ENCODE assay signal across 8 cellular contexts in genomic region chr10:130109796-130110235, GRCh38. TPM values are rescaled to one million over a fixed set of nuclear protein-coding genes. Genes with fewer than 3 reads are reported as not detected.
A peak's percentile ranks its signal among the peaks of the same experiment; 100 is the strongest.
DNase-seq lines count a peak whose midpoint lies in the region; ATAC-seq and TF ChIP-seq lines count a peak whose summit lies in the region.

No MANE protein-coding gene starts in this region.

- WGBS in stomach, 5 donors = 0 to 3% (median 1%) methylated on average over 8 of the region's 8 CpGs

- peak; percentile 85 for DNase-seq in DMS53 (lab: John Stamatoyannopoulos, UW)
- peak; percentile 44 to 65 for DNase-seq in PC-9
- peak; percentile 67 for DNase-seq in activated T-helper 2 cell treated with anti-CD3 and anti-CD28 coated beads, Interferon-gamma antibody, Interleukin-2, Interleukin-4, amounts not matched to agents 10 μg/mL and 5 μg/mL and 100 μg/mL, durations not matched to agents 14 hours and 24 hours and 36 hours (ENCODE audit: low spot score)
- peak; percentile 95 for DNase-seq in fibroblast of peridontal ligament (ENCODE audit: extremely low read depth)
- DNase-seq in natural killer cell = peak; percentile 67
- DNase-seq in stomach = peak; percentile 82

- TF ChIP-seq CTCF in PC-9 (conservative IDR thresholded peaks at IDR 0.05) (peak; percentile 57), natural killer cell (IDR thresholded peaks at IDR 0.05) (peak; percentile 87), stomach (IDR thresholded peaks at IDR 0.05) (peak in 5 of 7 experiments; percentile 66 to 84 (median 76))

- TF ChIP-seq POLR2A in stomach (IDR thresholded peaks at IDR 0.05) = no peak

- no peaks in the 10 kb centered on the region for H3K9me2 ChIP-seq in PC-9 (ENCODE audit: insufficient read depth)

- H3K36me3 ChIP-seq in PC-9 (ENCODE audit: low read depth) (no peaks in the 10 kb centered on the region), stomach (peaks cover 0 to 15% (median 5%) of the 10 kb centered on the region in 4 donors)

- BruUV-seq in PC-9 (replicated peaks; lab: Mats Ljungman, UMichigan) = TSS peak; percentile 80

- TF ChIP-seq EP300 in Ishikawa (IDR thresholded peaks at IDR 0.05; ENCODE audit: borderline replicate concordance) = no peak
- no peak for TF ChIP-seq EP300 in stomach (IDR thresholded peaks at IDR 0.05)

- H3K27me3 Mint-ChIP-seq in activated T-helper 2 cell treated with anti-CD3 and anti-CD28 coated beads, Interferon-gamma antibody, Interleukin-2, Interleukin-4, amounts not matched to agents 10 μg/mL and 5 μg/mL and 100 μg/mL, durations not matched to agents 14 hours and 24 hours and 36 hours (ENCODE audit: low read depth) = no peaks in the 10 kb centered on the region
- H3K27me3 Mint-ChIP-seq in natural killer cell (ENCODE audit: low read depth in 2 of 2) = no peaks in the 10 kb centered on the region

- H3K4me1 ChIP-seq in PC-9 (replicated peaks; ENCODE audit: insufficient read depth) (no peaks in the 10 kb centered on the region), stomach (peaks cover 18 to 37% (median 30%) of the 10 kb centered on the region in 4 donors)

- H3K4me3 ChIP-seq in PC-9 = peak overlapping the region; percentile 65
- H3K4me3 ChIP-seq in stomach = peak overlapping the region; percentile 68 to 91 (median 77)

- no peaks in the 10 kb centered on the region for H3K9me3 Mint-ChIP-seq in activated T-helper 2 cell treated with anti-CD3 and anti-CD28 coated beads, Interferon-gamma antibody, Interleukin-2, Interleukin-4, amounts not matched to agents 10 μg/mL and 5 μg/mL and 100 μg/mL, durations not matched to agents 14 hours and 24 hours and 36 hours
- H3K9me3 Mint-ChIP-seq in natural killer cell = no peaks in the 10 kb centered on the region

- H3K4me2 ChIP-seq in PC-9 = peak overlapping the region; percentile 74

- H3K4me3 Mint-ChIP-seq in activated T-helper 2 cell treated with anti-CD3 and anti-CD28 coated beads, Interferon-gamma antibody, Interleukin-2, Interleukin-4, amounts not matched to agents 10 μg/mL and 5 μg/mL and 100 μg/mL, durations not matched to agents 14 hours and 24 hours and 36 hours (ENCODE audit: low read depth) = peak overlapping the region; percentile 97
- H3K4me3 Mint-ChIP-seq in natural killer cell = peak overlapping the region; percentile 93

- H3F3A ChIP-seq in PC-9 (ENCODE audit: insufficient read depth, low read depth) = no peaks in the 10 kb centered on the region

- H3K27me3 ChIP-seq in PC-9 (ENCODE audit: insufficient read depth, low read depth) (no peaks in the 10 kb centered on the region), stomach (no peaks in the 10 kb centered on the region)

- no peaks in the 10 kb centered on the region for H3K9me3 ChIP-seq in PC-9 (ENCODE audit: insufficient read depth, low read depth)
- no peaks in the 10 kb centered on the region for H3K9me3 ChIP-seq in stomach

- H4K20me1 ChIP-seq in PC-9 (ENCODE audit: insufficient read depth) = no peaks in the 10 kb centered on the region

- TF ChIP-seq RAD21 in Ishikawa (IDR thresholded peaks at IDR 0.05; ENCODE audit: low read depth) = peak; percentile 65

- CTCF ChIA-PET in PC-9 (lab: Charles Lee) = interaction anchor here (0.5 to 1.2 kb wide), 4 partner anchors 12 to 92 kb away, joined by 3 to 4 read pairs (median 4); partner anchors contain the start of gene GLRX3

- H3K79me2 ChIP-seq in PC-9 (ENCODE audit: low read depth) = no peaks in the 10 kb centered on the region

- peak overlapping the region; percentile 95 for H3K27ac Mint-ChIP-seq in activated T-helper 2 cell treated with anti-CD3 and anti-CD28 coated beads, Interferon-gamma antibody, Interleukin-2, Interleukin-4, amounts not matched to agents 10 μg/mL and 5 μg/mL and 100 μg/mL, durations not matched to agents 14 hours and 24 hours and 36 hours
- peak overlapping the region; percentile 96 to 97 for H3K27ac Mint-ChIP-seq in natural killer cell

- H3K4me1 Mint-ChIP-seq in activated T-helper 2 cell treated with anti-CD3 and anti-CD28 coated beads, Interferon-gamma antibody, Interleukin-2, Interleukin-4, amounts not matched to agents 10 μg/mL and 5 μg/mL and 100 μg/mL, durations not matched to agents 14 hours and 24 hours and 36 hours (ENCODE audit: low read depth) = peaks cover 41% of the 10 kb centered on the region
- H3K4me1 Mint-ChIP-seq in natural killer cell = peaks cover 28 to 35% of the 10 kb centered on the region in 2 donors

- peaks cover 21% of the 10 kb centered on the region for H3K36me3 Mint-ChIP-seq in activated T-helper 2 cell treated with anti-CD3 and anti-CD28 coated beads, Interferon-gamma antibody, Interleukin-2, Interleukin-4, amounts not matched to agents 10 μg/mL and 5 μg/mL and 100 μg/mL, durations not matched to agents 14 hours and 24 hours and 36 hours (ENCODE audit: low read depth)
- no peaks in the 10 kb centered on the region for H3K36me3 Mint-ChIP-seq in natural killer cell

- H3K27ac ChIP-seq in PC-9 = peak overlapping the region; percentile 53; the same call in 1 of the 2 replicates
- H3K27ac ChIP-seq in stomach = peak overlapping the region; percentile 92 to 97 (median 96)

- peak overlapping the region; percentile 84 for H2AFZ ChIP-seq in PC-9

- intact Hi-C loops in PC-9 (cut with micrococcal nuclease; ENCODE audit: unreplicated experiment) = no loop called here
- intact Hi-C loops in activated T-helper 2 cell treated with anti-CD3 and anti-CD28 coated beads, Interferon-gamma antibody, Interleukin-2, Interleukin-4, amounts not matched to agents 10 μg/mL and 5 μg/mL and 100 μg/mL, durations not matched to agents 14 hours and 24 hours and 36 hours (cut with micrococcal nuclease) = loop anchor here (1.0 to 5.0 kb wide), 4 partner anchors 26 to 643 kb away; partner anchors contain the start of genes GLRX3 and MGMT
- intact Hi-C loops in natural killer cell (cut with micrococcal nuclease) = loop anchor here (2.0 to 10.0 kb wide), 2 partner anchors 205 to 643 kb away; partner anchors contain the start of gene MGMT
- intact Hi-C loops in stomach (cut with DNase I; ENCODE audit: low total_unique reads) = loop anchor here (10.0 kb wide), 1 partner anchor 645 kb away; the partner anchor contains the start of gene MGMT

- POLR2A ChIA-PET in PC-9 (lab: Charles Lee; ENCODE audit: unreplicated experiment) = interaction anchor here (0.6 to 1.3 kb wide), 3 partner anchors 26 to 65 kb away, joined by 3 to 5 read pairs (median 5); partner anchors contain the start of gene GLRX3

- ATAC-seq in natural killer cell (no peak), GM21367 (IDR thresholded peaks at IDR 0.05; ENCODE audit: unreplicated experiment) (no peak)

TF ChIP-seq in Ishikawa, 13 proteins besides CTCF, POLR2A, EP300 and RAD21 (continues in another document):
- no peak for TF ChIP-seq EGR1 (IDR thresholded peaks at IDR 0.05)
- no peak; the same call in 1 of the 2 replicates for TF ChIP-seq YY1 (IDR thresholded peaks at IDR 0.05; ENCODE audit: low read depth)
- no peak for TF ChIP-seq FOXM1 (IDR thresholded peaks at IDR 0.05; ENCODE audit: borderline replicate concordance, low read depth)
- TF ChIP-seq TEAD4 (IDR thresholded peaks at IDR 0.05) = peak; percentile 87
- 0 out of 2 replicates have a peak, but pooled peaks have one; percentile 26 for TF ChIP-seq CEBPB (IDR thresholded peaks at IDR 0.05)
- TF ChIP-seq USF1 (IDR thresholded peaks at IDR 0.05) = no peak
- no peak for TF ChIP-seq TCF12 (IDR thresholded peaks at IDR 0.05; ENCODE audit: low read depth)
- TF ChIP-seq NFIC (IDR thresholded peaks at IDR 0.05) = no peak
- no peak for TF ChIP-seq CREB1 (IDR thresholded peaks at IDR 0.05; ENCODE audit: low read depth)
- TF ChIP-seq ZBTB7A (IDR thresholded peaks at IDR 0.05; ENCODE audit: low read depth) = no peak

RNA-seq across cellular contexts. Expression of gene C10orf143, which starts 0.8 kb away (rescaled TPM):
- total RNA-seq in PC-9 (2021) (2.8 and 3.5 TPM in 2 replicates), natural killer cell (10 to 100 TPM in 1 of 3 donors, 1 to 10 TPM in 2; 7.1 to 10.9 (median 8.2) TPM), stomach (1 to 10 TPM in 2 of 5 donors, under 1 TPM in 1, not detected in 2; 0.29 to 1.5 (median 1.3) TPM)
- 3.1 and 4.5 TPM in 2 replicates for total RNA-seq in activated T-helper 2 cell treated with anti-CD3 and anti-CD28 coated beads, Interferon-gamma antibody, Interleukin-2, Interleukin-4, amounts not matched to agents 10 μg/mL and 5 μg/mL and 100 μg/mL, durations not matched to agents 14 hours and 24 hours and 36 hours
- polyA plus RNA-seq in stomach = 10 to 100 TPM in 1 of 3 donors, 1 to 10 TPM in 2; 5.3 to 11.6 (median 7.6) TPM

RNA-seq across cellular contexts. Expression of gene GLRX3, which starts 26.4 kb away (rescaled TPM):
- total RNA-seq in PC-9 (2021) (69.0 and 78.0 TPM in 2 replicates), natural killer cell (10 to 100 TPM; 33.8 to 51.7 (median 39.1) TPM), stomach (10 to 100 TPM in 4 of 5 donors, 1 to 10 TPM in 1; 1.2 to 80.5 (median 34.2) TPM)
- total RNA-seq in activated T-helper 2 cell treated with anti-CD3 and anti-CD28 coated beads, Interferon-gamma antibody, Interleukin-2, Interleukin-4, amounts not matched to agents 10 μg/mL and 5 μg/mL and 100 μg/mL, durations not matched to agents 14 hours and 24 hours and 36 hours = 138 and 145 TPM in 2 replicates
- 10 to 100 TPM; 59.9 to 80.2 (median 72.0) TPM for polyA plus RNA-seq in stomach
